In the genomic region with DNA sequence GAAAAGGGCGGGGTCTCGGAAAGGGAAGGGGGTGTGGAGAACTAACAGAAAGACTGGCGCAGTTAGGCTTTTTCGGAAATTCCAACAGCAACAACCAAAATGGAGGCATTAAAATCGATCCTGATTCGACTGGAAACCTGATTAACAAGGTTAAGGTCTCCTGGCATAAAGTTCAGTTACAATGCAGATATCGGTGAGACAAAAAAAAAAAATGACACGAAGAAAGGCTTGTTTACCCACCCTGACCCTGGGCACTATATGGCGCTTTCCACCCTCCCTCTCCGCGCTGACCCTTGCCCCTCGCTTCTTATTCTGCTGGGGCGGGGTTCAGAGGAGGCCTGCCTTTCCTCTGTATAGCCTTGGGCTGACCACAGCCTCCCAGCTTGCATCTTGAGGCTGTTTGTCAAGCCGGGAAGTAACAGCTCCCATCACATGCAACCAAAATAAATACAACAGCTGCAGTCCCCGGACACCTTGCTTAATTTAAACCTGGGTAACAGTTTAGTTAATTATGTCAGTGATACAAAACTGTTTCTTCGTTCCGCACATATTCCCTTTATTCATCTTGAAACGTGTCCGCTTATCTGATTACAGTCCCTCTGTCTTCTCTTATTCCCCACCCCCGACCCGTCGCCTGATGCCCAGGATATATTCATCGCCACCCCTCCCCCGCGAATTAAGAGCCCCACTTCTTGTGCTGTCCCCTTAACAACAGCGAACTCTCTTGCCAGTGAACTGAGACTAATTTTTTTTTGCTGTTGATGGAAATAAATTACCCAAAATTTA, we compare ENCODE assay signal across 1 cellular context.
TF ChIP-seq lines count a peak whose summit lies in the region.

No MANE protein-coding gene starts in this region.

TF ChIP-seq in SK-N-SH, 30 proteins besides CTCF, POLR2A, EP300 and RAD21:
- TF ChIP-seq TAF1 (IDR thresholded peaks at IDR 0.05; ENCODE audit: borderline replicate concordance, low read depth, low read length) (0 out of 2 replicates have a peak, but pooled peaks have one; percentile 10), POLR2AphosphoS5 (IDR thresholded peaks at IDR 0.05; ENCODE audit: low read depth, low read length) (peak; percentile 84), YY1 (IDR thresholded peaks at IDR 0.05; ENCODE audit: low read depth) (peak; percentile 79), GATA2 (CRISPR knock-in tag; IDR thresholded peaks at IDR 0.05) (no peak)
